ENCODE assay signal across 17 cellular contexts in genomic region chr1:163928649-163929048, GRCh38.
DNase-seq lines count a peak whose midpoint lies in the region.
"Had no signal": no experiment of that assay in that cellular context is flagged by ENCODE, and none has a peak within 500 bp of the region (broad histone marks: within the 10 kb centered on the region; RNA-seq: fewer than 3 reads in every experiment).

No MANE protein-coding gene starts in this region.

- H3K9me3 ChIP-seq in NT2/D1 (ENCODE audit: insufficient read depth, low read length), result no peaks in the 10 kb centered on the region
- H3K9me3 ChIP-seq in mesodermal cell (ENCODE audit: control insufficient read depth, low read length), result no peaks in the 10 kb centered on the region
- no peaks in the 10 kb centered on the region for H3K9me3 ChIP-seq in Karpas-422 (ENCODE audit: low read length)
- H3K9me3 ChIP-seq: esophagus muscularis mucosa, HAP-1 had no signal

- H2AFZ ChIP-seq in Karpas-422 (ENCODE audit: low read length), result no peak overlapping the region

- H3K9me2 ChIP-seq in Karpas-422 (replicated peaks; ENCODE audit: insufficient read depth, low read length), result 0 out of 2 replicates have a peak, but pooled peaks cover 6% of the 10 kb centered on the region

- H3K4me1 ChIP-seq in NT2/D1 (ENCODE audit: insufficient read depth, insufficient read length) (no peaks in the 10 kb centered on the region), mesodermal cell (ENCODE audit: control insufficient read depth, insufficient read depth, low read length, poor library complexity, severe bottlenecking) (no peaks in the 10 kb centered on the region), Karpas-422 (ENCODE audit: low read length) (no peaks in the 10 kb centered on the region)
- H3K4me1 ChIP-seq: HAP-1 had no signal

- H3K4me3 ChIP-seq in NT2/D1 (ENCODE audit: insufficient read length, low read depth), result no peak overlapping the region
- H3K4me3 ChIP-seq in mesodermal cell (ENCODE audit: extremely low read depth, insufficient read depth, low read length, poor library complexity, severe bottlenecking), result no peak overlapping the region
- no peak overlapping the region for H3K4me3 ChIP-seq in Karpas-422 (ENCODE audit: low read length)
- H3K4me3 ChIP-seq: esophagus muscularis mucosa, HAP-1 had no signal

- H3K36me3 ChIP-seq in NT2/D1 (ENCODE audit: insufficient read depth, insufficient read length, low read length), result no peaks in the 10 kb centered on the region
- no peaks in the 10 kb centered on the region for H3K36me3 ChIP-seq in mesodermal cell (ENCODE audit: control insufficient read depth, insufficient read depth, low read length)
- H3K36me3 ChIP-seq in Karpas-422 (ENCODE audit: insufficient read depth, low read length), result no peaks in the 10 kb centered on the region
- H3K36me3 ChIP-seq: esophagus muscularis mucosa, HAP-1 had no signal

- DNase-seq in NCI-H1417 (lab: John Stamatoyannopoulos, UW), result peak in 2 of 3 experiments; percentile 24 to 68
- DNase-seq in NCI-H1417 treated with DMSO at 0.1 percent for 48 hours (lab: John Stamatoyannopoulos, UW), result no peak
- peak; percentile 70 for DNase-seq in NCI-H1436 (lab: John Stamatoyannopoulos, UW)
- DNase-seq in NT2/D1 (ENCODE audit: low read depth, low spot score), result peak; percentile 36
- DNase-seq in Ammon's horn (ENCODE audit: low spot score), result no peak
- no peak for DNase-seq in SKM-1 treated with dmso at 0.1 percent for 144 hours (lab: John Stamatoyannopoulos, UW; ENCODE audit: unreplicated experiment)
- DNase-seq in Karpas-422, result no peak
- DNase-seq: 8988T, C1 segment of cervical spinal cord, dermis blood vessel endothelial cell, DND-41, nephron progenitor cell, SIG-M5, T-helper 17 cell had no signal

- H3K4me2 ChIP-seq in Karpas-422 (ENCODE audit: low read depth, low read length, poor library complexity, severe bottlenecking), result no peak overlapping the region

- H3K9ac ChIP-seq in NT2/D1 (ENCODE audit: insufficient read length, low read depth) (no peak overlapping the region), Karpas-422 (ENCODE audit: low read length) (no peak overlapping the region)

- H3K27me3 ChIP-seq in NT2/D1 (ENCODE audit: insufficient read depth, insufficient read length), result no peaks in the 10 kb centered on the region
- H3K27me3 ChIP-seq in Karpas-422 (ENCODE audit: low read length), result no peaks in the 10 kb centered on the region
- H3K27me3 ChIP-seq: esophagus muscularis mucosa had no signal

- no peaks in the 10 kb centered on the region for H4K20me1 ChIP-seq in Karpas-422 (ENCODE audit: insufficient read depth, low read depth, low read length)

- no peaks in the 10 kb centered on the region for H3K79me2 ChIP-seq in Karpas-422 (ENCODE audit: low read length)

- H3K27ac ChIP-seq in mesodermal cell (ENCODE audit: low read depth, low read length, severe bottlenecking) (peak overlapping the region; percentile 19), Karpas-422 (ENCODE audit: low read length) (no peak overlapping the region)
- H3K27ac ChIP-seq: esophagus muscularis mucosa had no signal

Comparison
In these comparisons a context has a peak if more than half of its experiments do, and no peak if none do; other contexts are left out.
1. DNase-seq: peak in NCI-H1417 (2 of 3), NCI-H1436 (single experiment) and NT2/D1 (single experiment); none in NCI-H1417 treated with DMSO at 0.1 percent for 48 hours (single experiment), Ammon's horn (single experiment), SKM-1 treated with dmso at 0.1 percent for 144 hours (single experiment) and Karpas-422 (single experiment).